In genomic region chr18:22084547-22084946, GRCh38 we compare ENCODE assay signal across 1 cellular context.
A peak's percentile ranks its signal among the peaks of the same experiment; 100 is the strongest.
TF ChIP-seq lines count a peak whose summit lies in the region.

No MANE protein-coding gene starts in this region.

TF ChIP-seq in HepG2, 621 proteins besides CTCF, POLR2A, EP300 and RAD21 (continued from another document and continues in another):
- TF ChIP-seq ZBTB26 (CRISPR knock-in tag; IDR thresholded peaks at IDR 0.05; ENCODE audit: borderline replicate concordance): no peak
- TF ChIP-seq HOXD1 (CRISPR knock-in tag; IDR thresholded peaks at IDR 0.05): no peak
- no peak for TF ChIP-seq ZNF749 (CRISPR knock-in tag; IDR thresholded peaks at IDR 0.05; ENCODE audit: borderline replicate concordance)
- no peak for TF ChIP-seq ZNF124 (CRISPR knock-in tag; IDR thresholded peaks at IDR 0.05)
- TF ChIP-seq MYNN (CRISPR knock-in tag; IDR thresholded peaks at IDR 0.05; ENCODE audit: low read depth): no peak
- TF ChIP-seq DPF2 (CRISPR knock-in tag; IDR thresholded peaks at IDR 0.05; ENCODE audit: borderline replicate concordance, low read depth): no peak
- no peak for TF ChIP-seq REPIN1 (CRISPR knock-in tag; IDR thresholded peaks at IDR 0.05; ENCODE audit: borderline replicate concordance, low read depth)
- no peak for TF ChIP-seq SOX6 (IDR thresholded peaks at IDR 0.05)
- TF ChIP-seq SOX6 (CRISPR knock-in tag; IDR thresholded peaks at IDR 0.05): peak; percentile 44; the same call in 1 of the 2 replicates
- no peak for TF ChIP-seq ZNF598 (CRISPR knock-in tag; IDR thresholded peaks at IDR 0.05; ENCODE audit: borderline replicate concordance)
- TF ChIP-seq, protein P1, sequence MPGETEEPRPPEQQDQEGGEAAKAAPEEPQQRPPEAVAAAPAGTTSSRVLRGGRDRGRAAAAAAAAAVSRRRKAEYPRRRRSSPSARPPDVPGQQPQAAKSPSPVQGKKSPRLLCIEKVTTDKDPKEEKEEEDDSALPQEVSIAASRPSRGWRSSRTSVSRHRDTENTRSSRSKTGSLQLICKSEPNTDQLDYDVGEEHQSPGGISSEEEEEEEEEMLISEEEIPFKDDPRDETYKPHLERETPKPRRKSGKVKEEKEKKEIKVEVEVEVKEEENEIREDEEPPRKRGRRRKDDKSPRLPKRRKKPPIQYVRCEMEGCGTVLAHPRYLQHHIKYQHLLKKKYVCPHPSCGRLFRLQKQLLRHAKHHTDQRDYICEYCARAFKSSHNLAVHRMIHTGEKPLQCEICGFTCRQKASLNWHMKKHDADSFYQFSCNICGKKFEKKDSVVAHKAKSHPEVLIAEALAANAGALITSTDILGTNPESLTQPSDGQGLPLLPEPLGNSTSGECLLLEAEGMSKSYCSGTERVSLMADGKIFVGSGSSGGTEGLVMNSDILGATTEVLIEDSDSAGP (CRISPR knock-in tag; IDR thresholded peaks at IDR 0.05; ENCODE audit: borderline replicate concordance): 0 out of 2 replicates have a peak, but pooled peaks have one; percentile 25
- no peak for TF ChIP-seq ZNF678 (CRISPR knock-in tag; IDR thresholded peaks at IDR 0.05)
- TF ChIP-seq, protein P2, sequence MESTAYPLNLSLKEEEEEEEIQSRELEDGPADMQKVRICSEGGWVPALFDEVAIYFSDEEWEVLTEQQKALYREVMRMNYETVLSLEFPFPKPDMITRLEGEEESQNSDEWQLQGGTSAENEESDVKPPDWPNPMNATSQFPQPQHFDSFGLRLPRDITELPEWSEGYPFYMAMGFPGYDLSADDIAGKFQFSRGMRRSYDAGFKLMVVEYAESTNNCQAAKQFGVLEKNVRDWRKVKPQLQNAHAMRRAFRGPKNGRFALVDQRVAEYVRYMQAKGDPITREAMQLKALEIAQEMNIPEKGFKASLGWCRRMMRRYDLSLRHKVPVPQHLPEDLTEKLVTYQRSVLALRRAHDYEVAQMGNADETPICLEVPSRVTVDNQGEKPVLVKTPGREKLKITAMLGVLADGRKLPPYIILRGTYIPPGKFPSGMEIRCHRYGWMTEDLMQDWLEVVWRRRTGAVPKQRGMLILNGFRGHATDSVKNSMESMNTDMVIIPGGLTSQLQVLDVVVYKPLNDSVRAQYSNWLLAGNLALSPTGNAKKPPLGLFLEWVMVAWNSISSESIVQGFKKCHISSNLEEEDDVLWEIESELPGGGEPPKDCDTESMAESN (CRISPR knock-in tag; conservative IDR thresholded peaks at IDR 0.05): no peak
- TF ChIP-seq ZBTB8A (CRISPR knock-in tag; IDR thresholded peaks at IDR 0.05; ENCODE audit: borderline replicate concordance, low read depth): no peak
- TF ChIP-seq ZNF574 (CRISPR knock-in tag; IDR thresholded peaks at IDR 0.05): 0 out of 2 replicates have a peak, but pooled peaks have one; percentile 28
- TF ChIP-seq GMEB1 (CRISPR knock-in tag; IDR thresholded peaks at IDR 0.05; ENCODE audit: borderline replicate concordance): no peak
- TF ChIP-seq AFF4 (CRISPR knock-in tag; IDR thresholded peaks at IDR 0.05): no peak
- no peak for TF ChIP-seq GZF1 (CRISPR knock-in tag; IDR thresholded peaks at IDR 0.05)
- no peak for TF ChIP-seq ZC3H13 (CRISPR knock-in tag; IDR thresholded peaks at IDR 0.05)
- TF ChIP-seq ZBTB7A (CRISPR knock-in tag; IDR thresholded peaks at IDR 0.05): no peak
- TF ChIP-seq RFXANK (CRISPR knock-in tag; IDR thresholded peaks at IDR 0.05): no peak
- no peak for TF ChIP-seq NR2F1 (CRISPR knock-in tag; IDR thresholded peaks at IDR 0.05)
- no peak for TF ChIP-seq ZNF703 (CRISPR knock-in tag; IDR thresholded peaks at IDR 0.05; ENCODE audit: borderline replicate concordance)
- no peak for TF ChIP-seq BORCS8-MEF2B (CRISPR knock-in tag; IDR thresholded peaks at IDR 0.05)
- TF ChIP-seq TSC22D2 (CRISPR knock-in tag; IDR thresholded peaks at IDR 0.05; ENCODE audit: borderline replicate concordance): no peak
- TF ChIP-seq, protein P3, sequence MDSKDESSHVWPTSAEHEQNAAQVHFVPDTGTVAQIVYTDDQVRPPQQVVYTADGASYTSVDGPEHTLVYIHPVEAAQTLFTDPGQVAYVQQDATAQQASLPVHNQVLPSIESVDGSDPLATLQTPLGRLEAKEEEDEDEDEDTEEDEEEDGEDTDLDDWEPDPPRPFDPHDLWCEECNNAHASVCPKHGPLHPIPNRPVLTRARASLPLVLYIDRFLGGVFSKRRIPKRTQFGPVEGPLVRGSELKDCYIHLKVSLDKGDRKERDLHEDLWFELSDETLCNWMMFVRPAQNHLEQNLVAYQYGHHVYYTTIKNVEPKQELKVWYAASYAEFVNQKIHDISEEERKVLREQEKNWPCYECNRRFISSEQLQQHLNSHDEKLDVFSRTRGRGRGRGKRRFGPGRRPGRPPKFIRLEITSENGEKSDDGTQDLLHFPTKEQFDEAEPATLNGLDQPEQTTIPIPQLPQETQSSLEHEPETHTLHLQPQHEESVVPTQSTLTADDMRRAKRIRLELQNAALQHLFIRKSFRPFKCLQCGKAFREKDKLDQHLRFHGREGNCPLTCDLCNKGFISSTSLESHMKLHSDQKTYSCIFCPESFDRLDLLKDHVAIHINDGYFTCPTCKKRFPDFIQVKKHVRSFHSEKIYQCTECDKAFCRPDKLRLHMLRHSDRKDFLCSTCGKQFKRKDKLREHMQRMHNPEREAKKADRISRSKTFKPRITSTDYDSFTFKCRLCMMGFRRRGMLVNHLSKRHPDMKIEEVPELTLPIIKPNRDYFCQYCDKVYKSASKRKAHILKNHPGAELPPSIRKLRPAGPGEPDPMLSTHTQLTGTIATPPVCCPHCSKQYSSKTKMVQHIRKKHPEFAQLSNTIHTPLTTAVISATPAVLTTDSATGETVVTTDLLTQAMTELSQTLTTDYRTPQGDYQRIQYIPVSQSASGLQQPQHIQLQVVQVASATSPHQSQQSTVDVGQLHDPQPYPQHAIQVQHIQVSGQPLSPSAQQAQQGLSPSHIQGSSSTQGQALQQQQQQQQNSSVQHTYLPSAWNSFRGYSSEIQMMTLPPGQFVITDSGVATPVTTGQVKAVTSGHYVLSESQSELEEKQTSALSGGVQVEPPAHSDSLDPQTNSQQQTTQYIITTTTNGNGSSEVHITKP (CRISPR knock-in tag; IDR thresholded peaks at IDR 0.05; ENCODE audit: low read depth): no peak
- no peak for TF ChIP-seq HNRNPUL1 (IDR thresholded peaks at IDR 0.05; ENCODE audit: low read depth, low read length)
- no peak for TF ChIP-seq ZKSCAN5 (CRISPR knock-in tag; IDR thresholded peaks at IDR 0.05)
- no peak for TF ChIP-seq CBX2 (IDR thresholded peaks at IDR 0.05; ENCODE audit: low read depth, low read length)
- no peak for TF ChIP-seq CBX2 (CRISPR knock-in tag; IDR thresholded peaks at IDR 0.05; ENCODE audit: low read depth)
- TF ChIP-seq ZNF629 (CRISPR knock-in tag; conservative IDR thresholded peaks at IDR 0.05): 0 out of 2 replicates have a peak, but pooled peaks have one; percentile 7
- TF ChIP-seq, protein P4, sequence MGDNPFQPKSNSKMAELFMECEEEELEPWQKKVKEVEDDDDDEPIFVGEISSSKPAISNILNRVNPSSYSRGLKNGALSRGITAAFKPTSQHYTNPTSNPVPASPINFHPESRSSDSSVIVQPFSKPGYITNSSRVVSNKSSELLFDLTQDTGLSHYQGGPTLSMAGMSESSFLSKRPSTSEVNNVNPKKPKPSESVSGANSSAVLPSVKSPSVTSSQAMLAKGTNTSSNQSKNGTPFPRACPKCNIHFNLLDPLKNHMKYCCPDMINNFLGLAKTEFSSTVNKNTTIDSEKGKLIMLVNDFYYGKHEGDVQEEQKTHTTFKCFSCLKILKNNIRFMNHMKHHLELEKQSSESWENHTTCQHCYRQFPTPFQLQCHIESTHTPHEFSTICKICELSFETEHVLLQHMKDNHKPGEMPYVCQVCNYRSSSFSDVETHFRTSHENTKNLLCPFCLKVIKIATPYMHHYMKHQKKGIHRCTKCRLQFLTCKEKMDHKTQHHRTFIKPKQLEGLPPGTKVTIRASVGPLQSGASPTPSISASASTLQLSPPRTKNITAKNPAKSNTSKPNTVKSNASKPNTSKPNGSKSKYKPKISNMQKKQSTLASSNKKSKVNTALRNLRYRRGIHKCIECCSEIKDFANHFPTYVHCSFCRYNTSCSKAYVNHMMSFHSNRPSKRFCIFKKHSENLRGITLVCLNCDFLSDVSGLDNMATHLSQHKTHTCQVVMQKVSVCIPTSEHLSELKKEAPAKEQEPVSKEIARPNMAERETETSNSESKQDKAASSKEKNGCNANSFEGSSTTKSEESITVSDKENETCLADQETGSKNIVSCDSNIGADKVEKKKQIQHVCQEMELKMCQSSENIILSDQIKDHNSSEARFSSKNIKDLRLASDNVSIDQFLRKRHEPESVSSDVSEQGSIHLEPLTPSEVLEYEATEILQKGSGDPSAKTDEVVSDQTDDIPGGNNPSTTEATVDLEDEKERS (CRISPR knock-in tag; IDR thresholded peaks at IDR 0.05): no peak
- TF ChIP-seq KLF6 (CRISPR knock-in tag; IDR thresholded peaks at IDR 0.05): no peak
- TF ChIP-seq, protein P5, sequence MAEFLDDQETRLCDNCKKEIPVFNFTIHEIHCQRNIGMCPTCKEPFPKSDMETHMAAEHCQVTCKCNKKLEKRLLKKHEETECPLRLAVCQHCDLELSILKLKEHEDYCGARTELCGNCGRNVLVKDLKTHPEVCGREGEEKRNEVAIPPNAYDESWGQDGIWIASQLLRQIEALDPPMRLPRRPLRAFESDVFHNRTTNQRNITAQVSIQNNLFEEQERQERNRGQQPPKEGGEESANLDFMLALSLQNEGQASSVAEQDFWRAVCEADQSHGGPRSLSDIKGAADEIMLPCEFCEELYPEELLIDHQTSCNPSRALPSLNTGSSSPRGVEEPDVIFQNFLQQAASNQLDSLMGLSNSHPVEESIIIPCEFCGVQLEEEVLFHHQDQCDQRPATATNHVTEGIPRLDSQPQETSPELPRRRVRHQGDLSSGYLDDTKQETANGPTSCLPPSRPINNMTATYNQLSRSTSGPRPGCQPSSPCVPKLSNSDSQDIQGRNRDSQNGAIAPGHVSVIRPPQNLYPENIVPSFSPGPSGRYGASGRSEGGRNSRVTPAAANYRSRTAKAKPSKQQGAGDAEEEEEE (CRISPR knock-in tag; IDR thresholded peaks at IDR 0.05; ENCODE audit: borderline replicate concordance): no peak
- TF ChIP-seq ZNF83 (CRISPR knock-in tag; IDR thresholded peaks at IDR 0.05; ENCODE audit: borderline replicate concordance): no peak
- TF ChIP-seq MZF1 (CRISPR knock-in tag; IDR thresholded peaks at IDR 0.05; ENCODE audit: borderline replicate concordance): no peak
- TF ChIP-seq SAFB2 (CRISPR knock-in tag; IDR thresholded peaks at IDR 0.05; ENCODE audit: borderline replicate concordance, low read depth): no peak
- no peak for TF ChIP-seq ZNF777 (CRISPR knock-in tag; IDR thresholded peaks at IDR 0.05)
